In genomic region chr13:112619730-112620639, GRCh38 we compare ENCODE assay signal across 10 cellular contexts. TPM values are rescaled to one million over a fixed set of nuclear protein-coding genes. Genes with fewer than 3 reads are reported as not detected.
DNase-seq lines count a peak whose midpoint lies in the region; ATAC-seq and TF ChIP-seq lines count a peak whose summit lies in the region.
"Had no signal": no experiment of that assay in that cellular context is flagged by ENCODE, and none has a peak within 500 bp of the region (broad histone marks: within the 10 kb centered on the region; RNA-seq: fewer than 3 reads in every experiment).

No MANE protein-coding gene starts in this region.

- peak; percentile 95 for DNase-seq in NCI-H187 treated with DMSO at 0.1 percent for 48 hours (lab: John Stamatoyannopoulos, UW)
- DNase-seq in myocyte (ENCODE audit: low read depth) = peak; percentile 50
- no peak for DNase-seq in T-helper 9 cell
- DNase-seq in CD4-positive, alpha-beta T cell = no peak
- no peak for DNase-seq in OCI-M2 (lab: John Stamatoyannopoulos, UW; ENCODE audit: unreplicated experiment)
- DNase-seq: SIG-M5 had no signal

- intact Hi-C loops in dendritic cell treated with granulocyte-macrophage colony-stimulating factor and Interleukin-4, amounts not matched to agents 40 ng/mL and 50 ng/mL, for 4 days (cut with micrococcal nuclease) = no loop called here
- intact Hi-C loops in CD4-positive, alpha-beta T cell (cut with DNase I, micrococcal nuclease) = no loop called here

- H3K27me3 Mint-ChIP-seq in dendritic cell treated with granulocyte-macrophage colony-stimulating factor and Interleukin-4, amounts not matched to agents 40 ng/mL and 50 ng/mL, for 4 days = peaks cover 29% of the 10 kb centered on the region
- H3K27me3 Mint-ChIP-seq in CD4-positive, alpha-beta T cell = peaks cover 18% of the 10 kb centered on the region

- H3K9me3 Mint-ChIP-seq in dendritic cell treated with granulocyte-macrophage colony-stimulating factor and Interleukin-4, amounts not matched to agents 40 ng/mL and 50 ng/mL, for 4 days = no peaks in the 10 kb centered on the region
- H3K9me3 Mint-ChIP-seq in CD4-positive, alpha-beta T cell = no peaks in the 10 kb centered on the region

- H3K27ac ChIP-seq in CD4-positive, alpha-beta T cell (ENCODE audit: low read depth, low read length) = no peak overlapping the region
- H3K27ac ChIP-seq: epithelial cell of prostate had no signal

- POLR2A ChIA-PET in CD4-positive, alpha-beta T cell (lab: Charles Lee) = no interaction called here

- CTCF ChIA-PET in CD4-positive, alpha-beta T cell (lab: Charles Lee) = no interaction called here

- H3K4me1 Mint-ChIP-seq in dendritic cell treated with granulocyte-macrophage colony-stimulating factor and Interleukin-4, amounts not matched to agents 40 ng/mL and 50 ng/mL, for 4 days (ENCODE audit: low read depth) = no peaks in the 10 kb centered on the region
- H3K4me1 Mint-ChIP-seq in CD4-positive, alpha-beta T cell (ENCODE audit: low read depth) = no peaks in the 10 kb centered on the region

- no peak for TF ChIP-seq CTCF in CD4-positive, alpha-beta T cell (IDR thresholded peaks at IDR 0.05)

- no peak overlapping the region for H3K27ac Mint-ChIP-seq in dendritic cell treated with granulocyte-macrophage colony-stimulating factor and Interleukin-4, amounts not matched to agents 40 ng/mL and 50 ng/mL, for 4 days
- no peak overlapping the region for H3K27ac Mint-ChIP-seq in CD4-positive, alpha-beta T cell

- H3K36me3 Mint-ChIP-seq in dendritic cell treated with granulocyte-macrophage colony-stimulating factor and Interleukin-4, amounts not matched to agents 40 ng/mL and 50 ng/mL, for 4 days (ENCODE audit: low read depth) = no peaks in the 10 kb centered on the region
- H3K36me3 Mint-ChIP-seq in CD4-positive, alpha-beta T cell (ENCODE audit: low read depth) = no peaks in the 10 kb centered on the region

- ATAC-seq in GM19351 (IDR thresholded peaks at IDR 0.05; ENCODE audit: unreplicated experiment) (peak; percentile 46), HG03175 (IDR thresholded peaks at IDR 0.05; ENCODE audit: unreplicated experiment) (no peak)
- no peak for ATAC-seq in CD4-positive, alpha-beta T cell (ENCODE audit: poor library complexity)

- H3K4me3 Mint-ChIP-seq in dendritic cell treated with granulocyte-macrophage colony-stimulating factor and Interleukin-4, amounts not matched to agents 40 ng/mL and 50 ng/mL, for 4 days = peak overlapping the region; percentile 32
- no peak overlapping the region for H3K4me3 Mint-ChIP-seq in CD4-positive, alpha-beta T cell

- no peaks in the 10 kb centered on the region for H3K27me3 ChIP-seq in CD4-positive, alpha-beta T cell (ENCODE audit: control insufficient read depth, insufficient read depth, low read length)

- H3K9me3 ChIP-seq in CD4-positive, alpha-beta T cell (ENCODE audit: control insufficient read depth, low read length) = no peaks in the 10 kb centered on the region

RNA-seq across cellular contexts. Expression of gene TUBGCP3, which starts 32.0 kb away (rescaled TPM):
- total RNA-seq in myocyte = 8.4 and 12.5 TPM in 2 replicates
- polyA plus RNA-seq in myocyte (2012) = 10.9 TPM
- total RNA-seq in CD4-positive, alpha-beta T cell = 10 to 100 TPM; 30.6 to 31.3 TPM

Comparison
In these comparisons a context has a peak if more than half of its experiments do, and no peak if none do; other contexts are left out.
1. DNase-seq: peak in NCI-H187 treated with DMSO at 0.1 percent for 48 hours (single experiment) and myocyte (single experiment); none in T-helper 9 cell (single experiment), CD4-positive, alpha-beta T cell (0 of 10) and OCI-M2 (single experiment).